In genomic region chr13:80341771-80342271, GRCh38 we compare ENCODE assay signal across 8 cellular contexts. TPM values are rescaled to one million over a fixed set of nuclear protein-coding genes. Genes with fewer than 3 reads are reported as not detected.
DNase-seq lines count a peak whose midpoint lies in the region; ATAC-seq and TF ChIP-seq lines count a peak whose summit lies in the region.

No MANE protein-coding gene starts in this region.

- TF ChIP-seq CTCF in NB4 (IDR thresholded peaks at IDR 0.05; ENCODE audit: low read depth, low read length) (no peak), right atrium auricular region (IDR thresholded peaks at IDR 0.05) (no peak), psoas muscle (IDR thresholded peaks at IDR 0.05) (no peak)

- H3K27ac ChIP-seq in adipose tissue (ENCODE audit: low read depth, low read length), result peak overlapping the region; percentile 40
- H3K27ac ChIP-seq in right atrium auricular region, result peak overlapping the region; percentile 97 to 99
- peak overlapping the region; percentile 99 for H3K27ac ChIP-seq in psoas muscle

- WGBS in adipose tissue, 3 donors, result 0 to 1% (median 0%) methylated on average over 12 to 16 of the region's 16 CpGs
- WGBS in psoas muscle, 3 donors, result 0 to 1% (median 0%) methylated on average over 12 to 16 of the region's 16 CpGs

- peaks cover 7% of the 10 kb centered on the region for H3K36me3 ChIP-seq in right atrium auricular region
- peaks cover 3 to 10% of the 10 kb centered on the region in 2 donors for H3K36me3 ChIP-seq in psoas muscle (ENCODE audit: insufficient read depth in 1 of 2, low read depth in 1 of 2)

- H3K9me3 ChIP-seq in right atrium auricular region (no peaks in the 10 kb centered on the region), psoas muscle (no peaks in the 10 kb centered on the region)

- TF ChIP-seq POLR2A in NB4 (IDR thresholded peaks at IDR 0.05; ENCODE audit: extremely low read depth, insufficient read length), result no peak

- peak overlapping the region; percentile 82 for H3K4me3 ChIP-seq in NB4 (ENCODE audit: low read depth, low read length)
- peak overlapping the region; percentile 88 to 97 for H3K4me3 ChIP-seq in right atrium auricular region
- peak overlapping the region; percentile 98 for H3K4me3 ChIP-seq in psoas muscle

- intact Hi-C loops in psoas muscle (cut with DNase I), result loop anchor here (2.0 to 5.0 kb wide), 5 partner anchors 21 to 680 kb away; no protein-coding TSS in a partner anchor

- peaks cover 0 to 30% of the 10 kb centered on the region in 2 donors for H3K4me1 ChIP-seq in right atrium auricular region
- peaks cover 21% of the 10 kb centered on the region for H3K4me1 ChIP-seq in psoas muscle

- peak in 1 of 4 donors; percentile 6 for ATAC-seq in psoas muscle
- ATAC-seq in HG02973 (IDR thresholded peaks at IDR 0.05; ENCODE audit: unreplicated experiment), result no peak
- no peak for ATAC-seq in GM19397 (IDR thresholded peaks at IDR 0.05; ENCODE audit: unreplicated experiment)

- DNase-seq in Daoy (ENCODE audit: low read depth) (peak; percentile 55), NB4 (ENCODE audit: low read depth) (peak; percentile 79), right atrium auricular region (ENCODE audit: low spot score) (peak; percentile 67), psoas muscle (peak; percentile 61 to 68)
- DNase-seq in central memory CD4-positive, alpha-beta T cell, result no peak

- H3K27me3 ChIP-seq in right atrium auricular region (no peaks in the 10 kb centered on the region), psoas muscle (ENCODE audit: insufficient read depth in 3 of 3, low read length in 2 of 3) (no peaks in the 10 kb centered on the region)

RNA-seq across cellular contexts. Expression of gene SPRY2, which starts 0.9 kb away (rescaled TPM):
- 6.6 and 7.3 TPM in 2 replicates for total RNA-seq in Daoy (2014; rRNA removed; shearing (Covaris generic))
- polyA plus RNA-seq in adipose tissue (10 to 100 TPM; 15.6 to 68.5 (median 64.0) TPM), psoas muscle (100 to 1,000 TPM in 1 of 3 donors, 10 to 100 TPM in 2; 15.2 to 171 (median 21.0) TPM)
- total RNA-seq in right atrium auricular region (10 to 100 TPM; 33.1 to 38.9 TPM), psoas muscle (10 to 100 TPM; 25.2 to 46.8 (median 29.3) TPM)

Comparison
In these comparisons a context has a peak if more than half of its experiments do, and no peak if none do; other contexts are left out.
1. H3K27ac ChIP-seq: peak in every context shown above with its lines; median percentile 99 in psoas muscle; 98 in right atrium auricular region; 40 in adipose tissue.